10 cellular contexts compared by ENCODE assay signal in the genomic region with DNA sequence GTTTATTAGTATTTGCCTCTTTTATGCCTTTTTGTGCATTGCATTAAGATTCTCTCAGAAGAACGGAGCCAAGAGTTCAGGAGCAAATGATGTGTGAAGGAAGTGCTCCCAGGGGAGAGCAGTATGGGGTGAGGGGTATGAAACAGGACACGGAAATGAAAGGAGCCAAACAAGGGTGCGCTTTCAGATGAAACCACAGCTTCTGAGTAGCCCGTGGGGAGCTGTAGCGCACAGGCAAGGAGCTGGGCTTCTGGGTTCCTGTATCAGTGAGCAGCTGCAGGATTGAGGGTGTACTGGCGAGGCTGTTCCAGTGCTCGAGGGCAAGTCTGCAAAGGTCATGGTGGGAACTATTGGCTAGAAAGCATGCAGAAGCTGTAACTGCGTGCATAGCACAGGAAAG. TPM values are rescaled to one million over a fixed set of nuclear protein-coding genes. Genes with fewer than 3 reads are reported as not detected.
A peak's percentile ranks its signal among the peaks of the same experiment; 100 is the strongest.
DNase-seq lines count a peak whose midpoint lies in the region; ATAC-seq and TF ChIP-seq lines count a peak whose summit lies in the region.
"Had no signal": no experiment of that assay in that cellular context is flagged by ENCODE, and none has a peak within 500 bp of the region (broad histone marks: within the 10 kb centered on the region; RNA-seq: fewer than 3 reads in every experiment).

No MANE protein-coding gene starts in this region.

- DNase-seq in NCI-H1092 treated with DMSO at 0.1 percent for 48 hours (lab: John Stamatoyannopoulos, UW), result peak; percentile 85
- DNase-seq in islet precursor cell, result peak; percentile 63
- no peak for DNase-seq in occipital lobe (lab: John Stamatoyannopoulos, UW)
- no peak for DNase-seq in erythroblast (lab: John Stamatoyannopoulos, UW)
- DNase-seq in globus pallidus (ENCODE audit: low spot score), result no peak
- no peak for DNase-seq in cerebellar nuclear complex (lab: John Stamatoyannopoulos, UW)
- DNase-seq: stimulated activated naive CD4-positive, alpha-beta T cell had no signal

- TF ChIP-seq POLR2A in erythroblast (IDR thresholded peaks at IDR 0.05; ENCODE audit: low read length), result no peak

- peak; percentile 54 for ATAC-seq in GM18520 (IDR thresholded peaks at IDR 0.05; ENCODE audit: unreplicated experiment)
- ATAC-seq in HG02623 (IDR thresholded peaks at IDR 0.05; ENCODE audit: unreplicated experiment), result peak; percentile 87
- ATAC-seq: Panc1 had no signal

RNA-seq across cellular contexts. Expression of a gene that starts 25.4 kb away (rescaled TPM):
- 2.7 TPM for total RNA-seq in occipital lobe

Comparison
In these comparisons a context has a peak if more than half of its experiments do, and no peak if none do; other contexts are left out.
1. DNase-seq: peak in NCI-H1092 treated with DMSO at 0.1 percent for 48 hours (single experiment) and islet precursor cell (single experiment); none in occipital lobe (single experiment), erythroblast (0 of 2), globus pallidus (single experiment) and cerebellar nuclear complex (0 of 2).